ENCODE assay signal across 15 cellular contexts in the genomic region with DNA sequence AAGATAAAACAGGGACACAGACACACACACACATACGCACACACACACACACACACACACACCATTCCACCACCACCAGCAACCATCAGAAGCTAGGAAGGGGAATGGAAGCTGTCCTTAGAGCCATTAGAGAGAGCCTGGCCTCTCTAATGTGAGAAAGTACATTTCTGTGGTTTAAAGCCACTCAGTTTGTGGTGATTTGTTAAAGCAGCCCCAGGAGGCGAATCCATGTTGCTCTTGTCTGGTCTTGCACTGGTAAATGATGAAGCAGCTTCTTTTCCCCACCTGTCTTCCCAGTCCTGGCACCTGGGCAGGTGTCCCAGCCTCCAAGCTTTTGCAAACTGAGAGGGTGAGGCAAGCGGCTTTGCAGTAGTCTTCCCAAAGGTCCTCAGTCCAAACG.
DNase-seq lines count a peak whose midpoint lies in the region; ATAC-seq and TF ChIP-seq lines count a peak whose summit lies in the region.
"Had no signal": no experiment of that assay in that cellular context is flagged by ENCODE, and none has a peak within 500 bp of the region (broad histone marks: within the 10 kb centered on the region; RNA-seq: fewer than 3 reads in every experiment).

No MANE protein-coding gene starts in this region.

- POLR2A ChIA-PET in MCF 10A (lab: Yijun Ruan, JAX), result interaction anchor here (0.8 to 3.2 kb wide), 6 partner anchors 9 to 92 kb away, joined by 3 to 10 read pairs (median 6); no protein-coding TSS in a partner anchor

- H3K9me3 Mint-ChIP-seq in MCF 10A (ENCODE audit: unreplicated experiment), result peaks cover 9% of the 10 kb centered on the region
- H3K9me3 Mint-ChIP-seq: HFFc6 had no signal

- no peaks in the 10 kb centered on the region for H3K27me3 ChIP-seq in breast epithelium
- peaks cover 32% of the 10 kb centered on the region for H3K27me3 ChIP-seq in foreskin keratinocyte
- H3K27me3 ChIP-seq in left lung, result no peaks in the 10 kb centered on the region
- H3K27me3 ChIP-seq: BLaER1 treated with 17β-estradiol and CSF1 and Interleukin-3, amounts not matched to agents 10 nM and 100 nM had no signal

- H3K27ac ChIP-seq in breast epithelium (no peak overlapping the region), foreskin keratinocyte (no peak overlapping the region), left lung (no peak overlapping the region)
- H3K27ac ChIP-seq: BLaER1 treated with 17β-estradiol and CSF1 and Interleukin-3, amounts not matched to agents 10 nM and 100 nM; HL-60 had no signal

- no peak overlapping the region for H3K27ac Mint-ChIP-seq in MCF 10A (ENCODE audit: low read depth, unreplicated experiment)
- H3K27ac Mint-ChIP-seq: CD4-positive, CD25-positive, alpha-beta regulatory T cell; HFFc6 had no signal

- H3K9me3 ChIP-seq in breast epithelium, result no peaks in the 10 kb centered on the region
- no peaks in the 10 kb centered on the region for H3K9me3 ChIP-seq in left lung
- H3K9me3 ChIP-seq: BLaER1 treated with 17β-estradiol and CSF1 and Interleukin-3, amounts not matched to agents 10 nM and 100 nM had no signal

- H3K4me1 ChIP-seq in breast epithelium, result no peaks in the 10 kb centered on the region
- peaks cover 10% of the 10 kb centered on the region for H3K4me1 ChIP-seq in foreskin keratinocyte
- no peaks in the 10 kb centered on the region for H3K4me1 ChIP-seq in left lung

- peak; percentile 80 for ATAC-seq in foreskin keratinocyte
- no peak for ATAC-seq in left lung

- no peak overlapping the region for H3K4me3 Mint-ChIP-seq in MCF 10A (ENCODE audit: unreplicated experiment)
- H3K4me3 Mint-ChIP-seq: HFFc6 had no signal

- TF ChIP-seq CTCF in MCF 10A (IDR thresholded peaks at IDR 0.05; ENCODE audit: unreplicated experiment) (no peak), breast epithelium (IDR thresholded peaks at IDR 0.05) (no peak), foreskin keratinocyte (conservative IDR thresholded peaks at IDR 0.05) (no peak), left lung (IDR thresholded peaks at IDR 0.05) (no peak)

- H3K4me1 Mint-ChIP-seq in MCF 10A (ENCODE audit: insufficient read depth, unreplicated experiment), result peaks cover 58% of the 10 kb centered on the region
- H3K4me1 Mint-ChIP-seq: CD4-positive, CD25-positive, alpha-beta regulatory T cell had no signal

- no peaks in the 10 kb centered on the region for H3K36me3 ChIP-seq in breast epithelium
- H3K36me3 ChIP-seq in left lung, result no peaks in the 10 kb centered on the region
- H3K36me3 ChIP-seq: BLaER1 treated with 17β-estradiol and CSF1 and Interleukin-3, amounts not matched to agents 10 nM and 100 nM had no signal

- no peak overlapping the region for H3K4me3 ChIP-seq in breast epithelium
- no peak overlapping the region for H3K4me3 ChIP-seq in left lung
- H3K4me3 ChIP-seq: BLaER1 treated with 17β-estradiol and CSF1 and Interleukin-3, amounts not matched to agents 10 nM and 100 nM had no signal

- no peaks in the 10 kb centered on the region for H3K27me3 Mint-ChIP-seq in MCF 10A (ENCODE audit: insufficient read depth, unreplicated experiment)

- no TSS peak for BruUV-seq in MCF 10A (replicated peaks; lab: Mats Ljungman, UMichigan)

- H3K36me3 Mint-ChIP-seq in MCF 10A (ENCODE audit: insufficient read depth, unreplicated experiment), result no peaks in the 10 kb centered on the region
- H3K36me3 Mint-ChIP-seq: CD4-positive, CD25-positive, alpha-beta regulatory T cell had no signal

- no peak for TF ChIP-seq POLR2A in breast epithelium (IDR thresholded peaks at IDR 0.05)

- intact Hi-C loops in MCF 10A (cut with micrococcal nuclease), result no loop called here
- intact Hi-C loops in breast epithelium (cut with DNase I; ENCODE audit: low total_unique reads), result no loop called here
- intact Hi-C loops in left lung (cut with DNase I), result no loop called here

- DNase-seq in MCF 10A (ENCODE audit: unreplicated experiment) (peak; percentile 63), breast epithelium (ENCODE audit: low spot score in 2 of 2) (no peak), foreskin keratinocyte (peak; percentile 85 to 92), myocyte (ENCODE audit: low read depth) (peak; percentile 24), NAMALWA (ENCODE audit: low spot score) (no peak), left lung (no peak)
- DNase-seq in activated naive CD4-positive, alpha-beta T cell (lab: John Stamatoyannopoulos, UW), result no peak
- DNase-seq: 8988T; Calu3; CD4-positive, CD25-positive, alpha-beta regulatory T cell; DMS 273 treated with DMSO at 0.1 percent for 48 hours; HCEC 1CT; HFFc6 had no signal

- CTCF ChIA-PET in MCF 10A (lab: Yijun Ruan, JAX), result interaction anchor here (1.9 kb wide), 1 partner anchor 16 kb away, joined by 5 read pairs; no protein-coding TSS in a partner anchor

Comparison
In these comparisons a context has a peak if more than half of its experiments do, and no peak if none do; other contexts are left out.
1. DNase-seq: peak in MCF 10A (single experiment), foreskin keratinocyte (2 of 2) and myocyte (single experiment); none in breast epithelium (0 of 2), NAMALWA (single experiment), left lung (0 of 2) and activated naive CD4-positive, alpha-beta T cell (0 of 4).